Comparison of ENCODE assay signal across 12 cellular contexts in genomic region chr19:54391589-54392061, GRCh38. TPM values are rescaled to one million over a fixed set of nuclear protein-coding genes. Genes with fewer than 3 reads are reported as not detected.
DNase-seq lines count a peak whose midpoint lies in the region; ATAC-seq and TF ChIP-seq lines count a peak whose summit lies in the region.
"Had no signal": no experiment of that assay in that cellular context is flagged by ENCODE, and none has a peak within 500 bp of the region (broad histone marks: within the 10 kb centered on the region; RNA-seq: fewer than 3 reads in every experiment).

No MANE protein-coding gene starts in this region.

- H3F3A ChIP-seq in neural progenitor cell (ENCODE audit: low read depth), result peaks cover 6% of the 10 kb centered on the region

- no peak overlapping the region for H3K27ac ChIP-seq in neural progenitor cell
- H3K27ac ChIP-seq in Peyer's patch, result no peak overlapping the region
- H3K27ac ChIP-seq: parathyroid adenoma, upper lobe of right lung had no signal

- TF ChIP-seq CTCF in neural progenitor cell (IDR thresholded peaks at IDR 0.05) (peak; percentile 11), Peyer's patch (IDR thresholded peaks at IDR 0.05) (no peak)

- peaks cover 13% of the 10 kb centered on the region for H3K27me3 Mint-ChIP-seq in activated CD4-positive, alpha-beta T cell treated with anti-CD3 and anti-CD28 coated beads, Interleukin-2, amount 10 ng/mL, durations not matched to agents 7 days and 5 days
- H3K27me3 Mint-ChIP-seq in neural progenitor cell (ENCODE audit: insufficient read depth, low read depth), result peaks cover 13% of the 10 kb centered on the region

- H4K20me1 ChIP-seq in neural progenitor cell (ENCODE audit: low read depth), result no peaks in the 10 kb centered on the region

- DNase-seq in activated CD4-positive, alpha-beta T cell treated with anti-CD3 and anti-CD28 coated beads, Interleukin-2, amount 10 ng/mL, durations not matched to agents 7 days and 5 days, result no peak
- no peak for DNase-seq in activated CD4-positive, alpha-beta T cell treated with anti-CD3 and anti-CD28 coated beads for 48 hours
- DNase-seq in SW480 (ENCODE audit: low spot score) (peak; percentile 58), neural progenitor cell (ENCODE audit: low spot score) (peak; percentile 26), Peyer's patch (no peak)
- DNase-seq: upper lobe of right lung had no signal

- H3K9ac ChIP-seq in neural progenitor cell, result no peak overlapping the region
- H3K9ac ChIP-seq: parathyroid adenoma had no signal

- H3K4me1 ChIP-seq in neural progenitor cell, result peaks cover 6% of the 10 kb centered on the region
- H3K4me1 ChIP-seq in Peyer's patch, result peaks cover 0 to 9% (median 4%) of the 10 kb centered on the region in 4 donors
- H3K4me1 ChIP-seq: parathyroid adenoma, upper lobe of right lung had no signal

- no peaks in the 10 kb centered on the region for H3K9me3 Mint-ChIP-seq in activated CD4-positive, alpha-beta T cell treated with anti-CD3 and anti-CD28 coated beads, Interleukin-2, amount 10 ng/mL, durations not matched to agents 7 days and 5 days
- H3K9me3 Mint-ChIP-seq in neural progenitor cell, result no peaks in the 10 kb centered on the region
- H3K9me3 Mint-ChIP-seq: activated CD8-positive, alpha-beta T cell treated with anti-CD3 and anti-CD28 coated beads for 36 hours; central memory CD8-positive, alpha-beta T cell; T-helper 1 cell treated with Interleukin-12 subunit alpha and Interleukin-12 subunit beta and Interleukin-4 antibody, amounts not matched to agents 30 μg/mL and 1 μg/mL, for 36 hours had no signal

- H3K27ac Mint-ChIP-seq in activated CD4-positive, alpha-beta T cell treated with anti-CD3 and anti-CD28 coated beads, Interleukin-2, amount 10 ng/mL, durations not matched to agents 7 days and 5 days, result peak overlapping the region; percentile 9
- H3K27ac Mint-ChIP-seq in neural progenitor cell, result no peak overlapping the region
- H3K27ac Mint-ChIP-seq: activated CD8-positive, alpha-beta T cell treated with anti-CD3 and anti-CD28 coated beads for 36 hours had no signal

- no peak for TF ChIP-seq POLR2A in Peyer's patch (IDR thresholded peaks at IDR 0.05)

- CTCF ChIA-PET in activated CD4-positive, alpha-beta T cell treated with anti-CD3 and anti-CD28 coated beads, Interleukin-2, amount 10 ng/mL, durations not matched to agents 7 days and 5 days (lab: Charles Lee), result interaction anchor here (0.5 to 1.8 kb wide), 10 partner anchors 10 to 583 kb away, joined by 3 to 7 read pairs (median 3); partner anchors contain the start of genes LAIR1 and TTYH1

- no peaks in the 10 kb centered on the region for H3K9me3 ChIP-seq in neural progenitor cell (ENCODE audit: low read depth)
- no peaks in the 10 kb centered on the region for H3K9me3 ChIP-seq in Peyer's patch
- H3K9me3 ChIP-seq: upper lobe of right lung had no signal

- POLR2A ChIA-PET in activated CD4-positive, alpha-beta T cell treated with anti-CD3 and anti-CD28 coated beads, Interleukin-2, amount 10 ng/mL, durations not matched to agents 7 days and 5 days (lab: Charles Lee), result no interaction called here

- no peak overlapping the region for H3K4me2 ChIP-seq in neural progenitor cell

- H3K36me3 ChIP-seq in neural progenitor cell (no peaks in the 10 kb centered on the region), Peyer's patch (no peaks in the 10 kb centered on the region)
- H3K36me3 ChIP-seq: upper lobe of right lung had no signal

- H3K4me1 Mint-ChIP-seq in activated CD4-positive, alpha-beta T cell treated with anti-CD3 and anti-CD28 coated beads, Interleukin-2, amount 10 ng/mL, durations not matched to agents 7 days and 5 days, result peaks cover 40% of the 10 kb centered on the region
- peaks cover 18% of the 10 kb centered on the region for H3K4me1 Mint-ChIP-seq in neural progenitor cell

- ATAC-seq in HG03520 (IDR thresholded peaks at IDR 0.05; ENCODE audit: unreplicated experiment), result no peak

- no peak overlapping the region for H2AFZ ChIP-seq in neural progenitor cell (replicated peaks)
- H2AFZ ChIP-seq: parathyroid adenoma had no signal

- H3K27me3 ChIP-seq in neural progenitor cell (peaks cover 39% of the 10 kb centered on the region), Peyer's patch (no peaks in the 10 kb centered on the region)

- H3K36me3 Mint-ChIP-seq in activated CD4-positive, alpha-beta T cell treated with anti-CD3 and anti-CD28 coated beads, Interleukin-2, amount 10 ng/mL, durations not matched to agents 7 days and 5 days (ENCODE audit: low read depth), result no peaks in the 10 kb centered on the region
- no peaks in the 10 kb centered on the region for H3K36me3 Mint-ChIP-seq in neural progenitor cell

- no peak overlapping the region for H3K4me3 Mint-ChIP-seq in activated CD4-positive, alpha-beta T cell treated with anti-CD3 and anti-CD28 coated beads, Interleukin-2, amount 10 ng/mL, durations not matched to agents 7 days and 5 days
- no peak overlapping the region for H3K4me3 Mint-ChIP-seq in neural progenitor cell
- H3K4me3 Mint-ChIP-seq: activated CD8-positive, alpha-beta T cell treated with anti-CD3 and anti-CD28 coated beads for 36 hours had no signal

- H3K79me2 ChIP-seq in neural progenitor cell (ENCODE audit: low read depth), result no peaks in the 10 kb centered on the region
- H3K79me2 ChIP-seq: parathyroid adenoma had no signal

- H3K4me3 ChIP-seq in neural progenitor cell (no peak overlapping the region), Peyer's patch (no peak overlapping the region)
- H3K4me3 ChIP-seq: upper lobe of right lung had no signal

RNA-seq across cellular contexts. Expression of gene TTYH1, which starts 23.6 kb away (rescaled TPM):
- 1 to 10 TPM in 1 of 2 experiments, under 1 TPM in 1; 0.72 to 1.2 TPM for total RNA-seq in activated CD4-positive, alpha-beta T cell treated with anti-CD3 and anti-CD28 coated beads, Interleukin-2, amount 10 ng/mL, durations not matched to agents 7 days and 5 days
- 34.2 and 128 TPM in 2 replicates for total RNA-seq in neural progenitor cell (ENCODE audit: low replicate concordance)
- under 1 TPM in 1 of 4 donors, not detected in 3; 0.35 TPM for total RNA-seq in Peyer's patch
- total RNA-seq: upper lobe of right lung had no signal

RNA-seq across cellular contexts. Expression of gene LAIR1, which starts 26.9 kb away (rescaled TPM):
- total RNA-seq in activated CD4-positive, alpha-beta T cell treated with anti-CD3 and anti-CD28 coated beads, Interleukin-2, amount 10 ng/mL, durations not matched to agents 7 days and 5 days, result 10 to 100 TPM; 54.0 to 59.3 TPM
- total RNA-seq in neural progenitor cell (ENCODE audit: low replicate concordance), result not detected in 2 replicates
- total RNA-seq in Peyer's patch, result 10 to 100 TPM in 2 of 4 donors, 1 to 10 TPM in 2; 2.6 to 51.2 (median 10.0) TPM
- total RNA-seq: epithelial cell of proximal tubule had no signal

RNA-seq across cellular contexts. Expression of gene LILRA4, which starts 52.7 kb away (rescaled TPM):
- not detected for total RNA-seq in activated CD4-positive, alpha-beta T cell treated with anti-CD3 and anti-CD28 coated beads, Interleukin-2, amount 10 ng/mL, durations not matched to agents 7 days and 5 days
- total RNA-seq in neural progenitor cell (ENCODE audit: low replicate concordance) (not detected in 2 replicates), Peyer's patch (not detected)
- total RNA-seq: activated CD8-positive, alpha-beta T cell treated with anti-CD3 and anti-CD28 coated beads for 36 hours; epithelial cell of proximal tubule had no signal

RNA-seq across cellular contexts. Expression of gene LENG8, which starts 57.4 kb away (rescaled TPM):
- total RNA-seq in activated CD4-positive, alpha-beta T cell treated with anti-CD3 and anti-CD28 coated beads, Interleukin-2, amount 10 ng/mL, durations not matched to agents 7 days and 5 days, result 100 to 1,000 TPM; 245 to 248 TPM
- total RNA-seq in neural progenitor cell (ENCODE audit: low replicate concordance) (36.6 and 90.1 TPM in 2 replicates), Peyer's patch (100 to 1,000 TPM; 154 to 481 (median 360) TPM)

Comparison
In these comparisons a context has a peak if more than half of its experiments do, and no peak if none do; other contexts are left out.
1. DNase-seq: peak in SW480 (single experiment) and neural progenitor cell (single experiment); none in activated CD4-positive, alpha-beta T cell treated with anti-CD3 and anti-CD28 coated beads, Interleukin-2, amount 10 ng/mL, durations not matched to agents 7 days and 5 days (single experiment), activated CD4-positive, alpha-beta T cell treated with anti-CD3 and anti-CD28 coated beads for 48 hours (single experiment) and Peyer's patch (0 of 3).
2. RNA of gene TTYH1, which starts 23.6 kb away (total RNA-seq): 34.2 to 128 TPM in neural progenitor cell; 0.72 to 1.2 TPM in activated CD4-positive, alpha-beta T cell treated with anti-CD3 and anti-CD28 coated beads, Interleukin-2, amount 10 ng/mL, durations not matched to agents 7 days and 5 days and 0.35 TPM in Peyer's patch; every median in the first group is over 10 times any median in the second.